17 cellular contexts compared by ENCODE assay signal in genomic region chr16:70383421-70383960, GRCh38. TPM values are rescaled to one million over a fixed set of nuclear protein-coding genes. Genes with fewer than 3 reads are reported as not detected.
DNase-seq lines count a peak whose midpoint lies in the region; ATAC-seq, FAIRE-seq and TF ChIP-seq lines count a peak whose summit lies in the region.
"Had no signal": no experiment of that assay in that cellular context is flagged by ENCODE, and none has a peak within 500 bp of the region (broad histone marks: within the 10 kb centered on the region; RNA-seq: fewer than 3 reads in every experiment).

No MANE protein-coding gene starts in this region.

- H3K4me1 ChIP-seq in CD4-positive, CD25-positive, alpha-beta regulatory T cell (ENCODE audit: control insufficient read depth, insufficient read depth, low read length, poor library complexity, severe bottlenecking): peaks cover 27% of the 10 kb centered on the region
- peaks cover 19% of the 10 kb centered on the region for H3K4me1 ChIP-seq in CD4-positive, alpha-beta memory T cell (ENCODE audit: insufficient read depth, low read length)
- peaks cover 21% of the 10 kb centered on the region for H3K4me1 ChIP-seq in astrocyte (ENCODE audit: insufficient read depth, low read length)

- H3K27me3 Mint-ChIP-seq in CD4-positive, CD25-positive, alpha-beta regulatory T cell: no peaks in the 10 kb centered on the region
- H3K27me3 Mint-ChIP-seq in CD4-positive, alpha-beta memory T cell: no peaks in the 10 kb centered on the region
- H3K27me3 Mint-ChIP-seq in astrocyte (ENCODE audit: low read depth, unreplicated experiment) (no peaks in the 10 kb centered on the region), neural crest cell (ENCODE audit: low read depth) (peaks cover 3% of the 10 kb centered on the region)

- ATAC-seq in CD4-positive, CD25-positive, alpha-beta regulatory T cell (ENCODE audit: low read depth in 2 of 2): no peak
- no peak for ATAC-seq in GM18868 (IDR thresholded peaks at IDR 0.05; ENCODE audit: unreplicated experiment)

- no peak overlapping the region for H3K4me2 ChIP-seq in astrocyte (ENCODE audit: low read length)

- peaks cover 12% of the 10 kb centered on the region for H3K36me3 ChIP-seq in CD4-positive, CD25-positive, alpha-beta regulatory T cell (ENCODE audit: control insufficient read depth, insufficient read depth, low read length)
- H3K36me3 ChIP-seq in CD4-positive, alpha-beta memory T cell (ENCODE audit: insufficient read depth, low read length): peaks cover 5% of the 10 kb centered on the region
- H3K36me3 ChIP-seq in astrocyte (ENCODE audit: insufficient read depth, low read length): peaks cover 13% of the 10 kb centered on the region

- H3K4me1 Mint-ChIP-seq in CD4-positive, CD25-positive, alpha-beta regulatory T cell: peaks cover 0 to 23% (median 11%) of the 10 kb centered on the region in 4 donors
- peaks cover 3 to 32% (median 10%) of the 10 kb centered on the region in 4 donors for H3K4me1 Mint-ChIP-seq in CD4-positive, alpha-beta memory T cell
- H3K4me1 Mint-ChIP-seq in astrocyte (ENCODE audit: low read depth, unreplicated experiment) (peaks cover 8% of the 10 kb centered on the region), neural crest cell (peaks cover 11% of the 10 kb centered on the region)

- no peak overlapping the region for H2AFZ ChIP-seq in astrocyte (ENCODE audit: low read depth, low read length)

- no peaks in the 10 kb centered on the region for H3K9me3 ChIP-seq in CD4-positive, CD25-positive, alpha-beta regulatory T cell (ENCODE audit: control insufficient read depth in 2 of 2, low read length in 2 of 2)
- no peaks in the 10 kb centered on the region for H3K9me3 ChIP-seq in CD4-positive, alpha-beta memory T cell (ENCODE audit: control insufficient read depth in 1 of 2, low read length in 2 of 2)
- H3K9me3 ChIP-seq in astrocyte (ENCODE audit: insufficient read depth, low read depth, low read length): no peaks in the 10 kb centered on the region
- H3K9me3 ChIP-seq: MG63, Peyer's patch had no signal

- H3K27ac ChIP-seq in CD4-positive, CD25-positive, alpha-beta regulatory T cell (ENCODE audit: insufficient read depth, low read length, poor library complexity, severe bottlenecking): no peak overlapping the region
- H3K27ac ChIP-seq in CD4-positive, alpha-beta memory T cell (ENCODE audit: low read depth, low read length): no peak overlapping the region
- no peak overlapping the region for H3K27ac ChIP-seq in astrocyte (ENCODE audit: low read depth, low read length)
- H3K27ac ChIP-seq: Peyer's patch had no signal

- no peaks in the 10 kb centered on the region for H3K27me3 ChIP-seq in CD4-positive, CD25-positive, alpha-beta regulatory T cell (ENCODE audit: control insufficient read depth, insufficient read depth, low read length)
- H3K27me3 ChIP-seq in CD4-positive, alpha-beta memory T cell (ENCODE audit: insufficient read depth, low read length): no peaks in the 10 kb centered on the region
- no peaks in the 10 kb centered on the region for H3K27me3 ChIP-seq in astrocyte (ENCODE audit: insufficient read depth, low read length)
- H3K27me3 ChIP-seq: MG63, Peyer's patch had no signal

- H3K4me3 ChIP-seq in CD4-positive, CD25-positive, alpha-beta regulatory T cell (ENCODE audit: low read depth, low read length): no peak overlapping the region
- H3K4me3 ChIP-seq in CD4-positive, alpha-beta memory T cell (ENCODE audit: low read length in 2 of 2): no peak overlapping the region
- H3K4me3 ChIP-seq in astrocyte (ENCODE audit: insufficient read depth, low read depth, low read length): no peak overlapping the region
- H3K4me3 ChIP-seq: MG63, Peyer's patch had no signal

- peak overlapping the region in 2 of 3 donors; percentile 49 to 52 for H3K27ac Mint-ChIP-seq in CD4-positive, CD25-positive, alpha-beta regulatory T cell
- H3K27ac Mint-ChIP-seq in CD4-positive, alpha-beta memory T cell: peak overlapping the region in 4 of 7 donors; percentile 15 to 90 (median 60)
- peak overlapping the region; percentile 62 for H3K27ac Mint-ChIP-seq in astrocyte (ENCODE audit: unreplicated experiment)
- H3K27ac Mint-ChIP-seq in neural crest cell (ENCODE audit: unreplicated experiment): no peak overlapping the region

- POLR2A ChIA-PET in CD4-positive, alpha-beta memory T cell (lab: Charles Lee; ENCODE audit: partially characterized antibody): interaction anchor here (6.5 kb wide), 1 partner anchor 141 kb away, joined by 58 read pairs; the partner anchor contains the start of genes COG4 and SF3B3

- intact Hi-C loops in CD4-positive, alpha-beta memory T cell (cut with micrococcal nuclease): no loop called here

- DNase-seq in CD4-positive, CD25-positive, alpha-beta regulatory T cell: no peak
- no peak for DNase-seq in CD4-positive, alpha-beta memory T cell
- no peak for DNase-seq in astrocyte (ENCODE audit: low read depth)
- DNase-seq in neural crest cell (ENCODE audit: low read depth, low spot score): no peak
- DNase-seq in NCI-H1694 (lab: John Stamatoyannopoulos, UW): no peak
- DNase-seq in NCI-H524 (lab: John Stamatoyannopoulos, UW): no peak
- DNase-seq: COR-L47, DMS53, H7, MG63, NCI-H1105, NCI-H187, NCI-H446 treated with DMSO at 0.1 percent for 48 hours, NCI-H82, Peyer's patch, SHP77 had no signal

- CTCF ChIA-PET in CD4-positive, alpha-beta memory T cell (lab: Charles Lee; ENCODE audit: partially characterized antibody): interaction anchor here (2.9 kb wide), 1 partner anchor 11 kb away, joined by 10 read pairs; no protein-coding TSS in a partner anchor

- peaks cover 20% of the 10 kb centered on the region for H3K79me2 ChIP-seq in astrocyte (ENCODE audit: insufficient read depth, low read length)

- TF ChIP-seq CTCF in astrocyte (IDR thresholded peaks at IDR 0.05; ENCODE audit: insufficient read depth, low read depth, low read length) (no peak), neural crest cell (conservative IDR thresholded peaks at IDR 0.05) (no peak)

- H3K4me3 Mint-ChIP-seq in CD4-positive, CD25-positive, alpha-beta regulatory T cell: peak overlapping the region in 2 of 4 donors; percentile 44 to 89
- H3K4me3 Mint-ChIP-seq in CD4-positive, alpha-beta memory T cell: peak overlapping the region in 2 of 8 donors; percentile 49 to 58
- H3K4me3 Mint-ChIP-seq in astrocyte (ENCODE audit: unreplicated experiment): no peak overlapping the region
- peak overlapping the region; percentile 77 for H3K4me3 Mint-ChIP-seq in neural crest cell

- H3K9me3 Mint-ChIP-seq in CD4-positive, CD25-positive, alpha-beta regulatory T cell: no peaks in the 10 kb centered on the region
- H3K9me3 Mint-ChIP-seq in CD4-positive, alpha-beta memory T cell: no peaks in the 10 kb centered on the region
- H3K9me3 Mint-ChIP-seq in astrocyte (ENCODE audit: unreplicated experiment) (no peaks in the 10 kb centered on the region), neural crest cell (no peaks in the 10 kb centered on the region)

- no peak overlapping the region for H3K9ac ChIP-seq in astrocyte (ENCODE audit: low read length)

- H3K36me3 Mint-ChIP-seq in CD4-positive, CD25-positive, alpha-beta regulatory T cell: peaks cover 15% of the 10 kb centered on the region
- H3K36me3 Mint-ChIP-seq in CD4-positive, alpha-beta memory T cell: peaks cover 6 to 22% of the 10 kb centered on the region in 2 donors
- peaks cover 24% of the 10 kb centered on the region for H3K36me3 Mint-ChIP-seq in astrocyte (ENCODE audit: low read depth, unreplicated experiment)
- peaks cover 17% of the 10 kb centered on the region for H3K36me3 Mint-ChIP-seq in neural crest cell (ENCODE audit: low read depth)

- FAIRE-seq in astrocyte (lab: Jason Lieb, UNC): no peak

- H4K20me1 ChIP-seq in astrocyte (ENCODE audit: insufficient read depth, low read length): peaks cover 7% of the 10 kb centered on the region

RNA-seq across cellular contexts. Expression of gene DDX19A, which starts 36.8 kb away (rescaled TPM):
- 53.7 TPM for total RNA-seq in CD4-positive, CD25-positive, alpha-beta regulatory T cell
- polyA plus RNA-seq in CD4-positive, CD25-positive, alpha-beta regulatory T cell: 10 to 100 TPM; 26.3 to 40.5 (median 30.8) TPM
- total RNA-seq in CD4-positive, alpha-beta memory T cell: 10 to 100 TPM; 42.8 to 43.5 TPM
- polyA plus RNA-seq in CD4-positive, alpha-beta memory T cell: 10 to 100 TPM; 28.8 to 37.9 TPM
- total RNA-seq in astrocyte: 40.0 and 41.2 TPM in 2 replicates
- total RNA-seq in neural crest cell: 55.2 and 61.8 TPM in 2 replicates

RNA-seq across cellular contexts. Expression of gene ST3GAL2, which starts 55.4 kb away (rescaled TPM):
- 22.1 TPM for total RNA-seq in CD4-positive, CD25-positive, alpha-beta regulatory T cell
- polyA plus RNA-seq in CD4-positive, CD25-positive, alpha-beta regulatory T cell: 10 to 100 TPM; 10.5 to 17.5 (median 14.6) TPM
- total RNA-seq in CD4-positive, alpha-beta memory T cell: 10 to 100 TPM; 27.5 to 30.8 TPM
- polyA plus RNA-seq in CD4-positive, alpha-beta memory T cell: 10 to 100 TPM; 10.0 to 15.8 TPM
- total RNA-seq in astrocyte: 108 and 130 TPM in 2 replicates
- 37.5 and 41.8 TPM in 2 replicates for total RNA-seq in neural crest cell
